In the genomic region with DNA sequence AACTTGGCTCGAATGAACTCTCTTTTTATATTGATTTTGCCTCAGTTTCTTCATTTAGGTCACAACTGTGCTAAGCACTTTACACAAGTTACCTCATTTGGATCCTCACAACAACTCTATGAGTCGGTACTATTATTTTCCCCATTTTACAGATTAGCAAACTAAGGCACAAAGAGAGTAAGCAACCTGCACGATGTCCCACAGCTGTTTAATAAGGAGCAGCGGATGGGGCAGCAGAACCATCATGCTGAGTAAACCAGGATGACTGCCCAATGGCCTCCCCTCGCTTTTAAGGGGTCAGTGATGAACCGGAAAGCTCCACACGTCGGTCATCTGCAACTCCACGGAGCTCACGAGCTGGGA, we compare ENCODE assay signal across 9 cellular contexts. TPM values are rescaled to one million over a fixed set of nuclear protein-coding genes. Genes with fewer than 3 reads are reported as not detected.
A peak's percentile ranks its signal among the peaks of the same experiment; 100 is the strongest.
DNase-seq lines count a peak whose midpoint lies in the region; ATAC-seq and TF ChIP-seq lines count a peak whose summit lies in the region.
"Had no signal": no experiment of that assay in that cellular context is flagged by ENCODE, and none has a peak within 500 bp of the region (broad histone marks: within the 10 kb centered on the region; RNA-seq: fewer than 3 reads in every experiment).

No MANE protein-coding gene starts in this region.

- no peak for TF ChIP-seq CTCF in liver (IDR thresholded peaks at IDR 0.05; ENCODE audit: low read depth, low read length, missing input control)
- TF ChIP-seq CTCF in tibial artery (IDR thresholded peaks at IDR 0.05), result no peak

- intact Hi-C loops in tibial artery (cut with DNase I; ENCODE audit: low total_unique reads), result no loop called here

- no peak overlapping the region for H3K27ac Mint-ChIP-seq in activated T-cell treated with anti-CD3 and anti-CD28 coated beads, Interleukin-2, amount 50 U/mL, for 24 hours

- H3K36me3 ChIP-seq in adipocyte (ENCODE audit: control insufficient read depth, insufficient read depth, low read length, severe bottlenecking) (no peaks in the 10 kb centered on the region), liver (ENCODE audit: control insufficient read depth in 4 of 4, insufficient read depth in 3 of 4, low read depth in 1 of 4, low read length in 3 of 4) (no peaks in the 10 kb centered on the region), tibial artery (no peaks in the 10 kb centered on the region)

- H3K4me1 Mint-ChIP-seq in activated T-cell treated with anti-CD3 and anti-CD28 coated beads, Interleukin-2, amount 50 U/mL, for 24 hours (ENCODE audit: low read depth), result peaks cover 11% of the 10 kb centered on the region

- no peaks in the 10 kb centered on the region for H3K36me3 Mint-ChIP-seq in activated T-cell treated with anti-CD3 and anti-CD28 coated beads, Interleukin-2, amount 50 U/mL, for 24 hours (ENCODE audit: low read depth)

- H3K27ac ChIP-seq in liver (ENCODE audit: low read depth in 1 of 2, low read length in 2 of 2) (no peak overlapping the region), tibial artery (peak overlapping the region; percentile 84 to 86)

- no peak for ATAC-seq in GM19397 (IDR thresholded peaks at IDR 0.05; ENCODE audit: unreplicated experiment)

- no peak for TF ChIP-seq RAD21 in liver (IDR thresholded peaks at IDR 0.05)

- H3K4me1 ChIP-seq in adipocyte (ENCODE audit: control insufficient read depth, insufficient read depth, low read length), result peaks cover 24% of the 10 kb centered on the region
- H3K4me1 ChIP-seq in liver (ENCODE audit: control insufficient read depth in 4 of 4, insufficient read depth in 4 of 4, low read length in 3 of 4), result peaks cover 0 to 33% (median 20%) of the 10 kb centered on the region in 4 donors
- H3K4me1 ChIP-seq in tibial artery, result peaks cover 5 to 54% (median 28%) of the 10 kb centered on the region in 4 donors

- no peaks in the 10 kb centered on the region for H3K9me3 ChIP-seq in adipocyte (ENCODE audit: control insufficient read depth, low read length)
- H3K9me3 ChIP-seq in liver (ENCODE audit: control insufficient read depth in 4 of 4, low read length in 3 of 4), result no peaks in the 10 kb centered on the region
- H3K9me3 ChIP-seq in tibial artery, result no peaks in the 10 kb centered on the region

- peaks cover 25% of the 10 kb centered on the region for H3K27me3 Mint-ChIP-seq in activated T-cell treated with anti-CD3 and anti-CD28 coated beads, Interleukin-2, amount 50 U/mL, for 24 hours

- 18% methylated on average over 10 of the region's 10 CpGs for WGBS in liver

- H3K9ac ChIP-seq in adipocyte (ENCODE audit: low read length) (peak overlapping the region; percentile 79), liver (ENCODE audit: low read depth in 1 of 2, low read length in 2 of 2) (peak overlapping the region; percentile 61 to 70)

- peak overlapping the region; percentile 93 for H3K4me3 ChIP-seq in adipocyte (ENCODE audit: low read length)
- peak overlapping the region; percentile 66 to 98 (median 95) for H3K4me3 ChIP-seq in liver (ENCODE audit: low read depth in 1 of 3, low read length in 3 of 3)
- peak overlapping the region; percentile 62 to 64 for H3K4me3 ChIP-seq in tibial artery

- no peaks in the 10 kb centered on the region for H3K27me3 ChIP-seq in adipocyte (replicated peaks; ENCODE audit: control insufficient read depth, insufficient read depth, low read length)
- H3K27me3 ChIP-seq in liver (ENCODE audit: control insufficient read depth in 4 of 4, insufficient read depth in 4 of 4, low read length in 3 of 4), result no peaks in the 10 kb centered on the region
- no peaks in the 10 kb centered on the region for H3K27me3 ChIP-seq in tibial artery

- H3K4me3 Mint-ChIP-seq in activated T-cell treated with anti-CD3 and anti-CD28 coated beads, Interleukin-2, amount 50 U/mL, for 24 hours, result peak overlapping the region; percentile 32

- no peaks in the 10 kb centered on the region for H3K9me3 Mint-ChIP-seq in activated T-cell treated with anti-CD3 and anti-CD28 coated beads, Interleukin-2, amount 50 U/mL, for 24 hours

- DNase-seq in activated T-cell treated with anti-CD3 and anti-CD28 coated beads, Interleukin-2, amount 50 U/mL, for 24 hours, result no peak
- no peak for DNase-seq in activated T-cell treated with anti-CD3 and anti-CD28 coated beads for 4 hours
- no peak for DNase-seq in adipocyte (ENCODE audit: low read depth)
- DNase-seq in tibial artery, result no peak
- DNase-seq in D341Med (ENCODE audit: low spot score), result no peak
- DNase-seq in CD1c-positive myeloid dendritic cell (ENCODE audit: extremely low spot score), result no peak
- DNase-seq: DND-41 had no signal

TF ChIP-seq in liver, 16 proteins besides CTCF, POLR2A, EP300 and RAD21:
- TF ChIP-seq RXRA (IDR thresholded peaks at IDR 0.05), result no peak
- no peak for TF ChIP-seq TAF1 (conservative IDR thresholded peaks at IDR 0.05)
- TF ChIP-seq HNF4G (IDR thresholded peaks at IDR 0.05), result no peak

RNA-seq across cellular contexts. Expression of a gene that starts 0.6 kb away (rescaled TPM):
- 10 to 100 TPM in 1 of 2 donors, 1 to 10 TPM in 1; 5.1 to 24.9 TPM for total RNA-seq in liver
- 1 to 10 TPM; 1.1 to 3.8 TPM for polyA plus RNA-seq in liver

RNA-seq across cellular contexts. Expression of a gene that starts 38.3 kb away (rescaled TPM):
- total RNA-seq in liver, result not detected
- polyA plus RNA-seq in liver, result not detected

Comparison
In these comparisons a context has a peak if more than half of its experiments do, and no peak if none do; other contexts are left out.
1. H3K27ac ChIP-seq: peak in tibial artery (2 of 2); none in liver (0 of 2).
2. Peak in every context shown above with its lines, with median percentiles within 50 percentile points of each other: H3K4me3 ChIP-seq.